ENCODE assay signal across 8 cellular contexts in the genomic region with DNA sequence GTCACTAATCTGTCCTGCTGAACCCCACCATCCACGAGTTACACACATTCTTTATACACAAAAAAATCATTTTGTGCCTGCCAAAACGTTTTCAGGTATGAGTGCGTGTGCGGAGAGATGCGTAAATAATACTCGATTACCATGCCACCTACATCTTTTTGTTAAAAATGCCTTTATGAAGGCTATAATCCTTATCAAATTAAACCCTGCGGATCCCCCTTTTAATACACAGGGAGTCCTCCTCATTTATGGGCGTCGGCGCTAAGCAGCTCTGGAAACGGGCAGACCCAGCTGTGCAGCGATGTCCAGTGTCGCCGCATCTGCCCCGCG.
DNase-seq lines count a peak whose midpoint lies in the region; ATAC-seq, FAIRE-seq and TF ChIP-seq lines count a peak whose summit lies in the region.

No MANE protein-coding gene starts in this region.

- peaks cover 17% of the 10 kb centered on the region for H3K4me1 Mint-ChIP-seq in dendritic cell treated with granulocyte-macrophage colony-stimulating factor and Interleukin-4, amounts not matched to agents 40 ng/mL and 50 ng/mL, for 4 days (ENCODE audit: low read depth)
- H3K4me1 Mint-ChIP-seq in natural killer cell treated with Interleukin-12 subunit alpha and Interleukin-12 subunit beta and Interleukin-15 and Interleukin-18, amount 100 ng/mL, for 72 hours (ENCODE audit: low read depth in 2 of 2) = peaks cover 15 to 29% of the 10 kb centered on the region in 2 donors

- H3K4me3 ChIP-seq in ACC112 (ENCODE audit: low read depth, low read length) = peak overlapping the region; percentile 77

- no peak for ATAC-seq in natural killer cell treated with Interleukin-12 subunit alpha and Interleukin-12 subunit beta and Interleukin-15 and Interleukin-18, amount 100 ng/mL, for 72 hours
- ATAC-seq in omental fat pad (ENCODE audit: low FRiP score) = no peak

- no peaks in the 10 kb centered on the region for H3K36me3 ChIP-seq in ACC112 (ENCODE audit: insufficient read depth, low read length)

- intact Hi-C loops in dendritic cell treated with granulocyte-macrophage colony-stimulating factor and Interleukin-4, amounts not matched to agents 40 ng/mL and 50 ng/mL, for 4 days (cut with micrococcal nuclease) = no loop called here

- H3K79me2 ChIP-seq in ACC112 (ENCODE audit: control insufficient read depth, insufficient read depth, low read length, unreplicated experiment) = no peaks in the 10 kb centered on the region

- H3K9me3 Mint-ChIP-seq in dendritic cell treated with granulocyte-macrophage colony-stimulating factor and Interleukin-4, amounts not matched to agents 40 ng/mL and 50 ng/mL, for 4 days = no peaks in the 10 kb centered on the region
- no peaks in the 10 kb centered on the region for H3K9me3 Mint-ChIP-seq in natural killer cell treated with Interleukin-12 subunit alpha and Interleukin-12 subunit beta and Interleukin-15 and Interleukin-18, amount 100 ng/mL, for 72 hours

- H3K4me1 ChIP-seq in ACC112 (ENCODE audit: control insufficient read depth, insufficient read depth, low read length, unreplicated experiment) = no peaks in the 10 kb centered on the region

- H3K27ac Mint-ChIP-seq in dendritic cell treated with granulocyte-macrophage colony-stimulating factor and Interleukin-4, amounts not matched to agents 40 ng/mL and 50 ng/mL, for 4 days = no peak overlapping the region
- peak overlapping the region in 1 of 2 donors; percentile 28 for H3K27ac Mint-ChIP-seq in natural killer cell treated with Interleukin-12 subunit alpha and Interleukin-12 subunit beta and Interleukin-15 and Interleukin-18, amount 100 ng/mL, for 72 hours

- peak; percentile 64 for FAIRE-seq in GM19239 (lab: Jason Lieb, UNC)

- H3K27ac ChIP-seq in ACC112 (ENCODE audit: low read depth, low read length) = no peak overlapping the region

- H3K27me3 Mint-ChIP-seq in dendritic cell treated with granulocyte-macrophage colony-stimulating factor and Interleukin-4, amounts not matched to agents 40 ng/mL and 50 ng/mL, for 4 days = peaks cover 82% of the 10 kb centered on the region
- peaks cover 44 to 54% of the 10 kb centered on the region in 2 donors for H3K27me3 Mint-ChIP-seq in natural killer cell treated with Interleukin-12 subunit alpha and Interleukin-12 subunit beta and Interleukin-15 and Interleukin-18, amount 100 ng/mL, for 72 hours

- H2AFZ ChIP-seq in ACC112 (ENCODE audit: low read length, unreplicated experiment) = peak overlapping the region; percentile 81

- TF ChIP-seq CTCF in omental fat pad (IDR thresholded peaks at IDR 0.05) = no peak

- H3K4me3 Mint-ChIP-seq in dendritic cell treated with granulocyte-macrophage colony-stimulating factor and Interleukin-4, amounts not matched to agents 40 ng/mL and 50 ng/mL, for 4 days = peak overlapping the region; percentile 71
- H3K4me3 Mint-ChIP-seq in natural killer cell treated with Interleukin-12 subunit alpha and Interleukin-12 subunit beta and Interleukin-15 and Interleukin-18, amount 100 ng/mL, for 72 hours = peak overlapping the region; percentile 88

- DNase-seq in GM19239 (ENCODE audit: insufficient read length, low spot score) = no peak
- DNase-seq in natural killer cell treated with Interleukin-12 subunit alpha and Interleukin-12 subunit beta and Interleukin-15 and Interleukin-18, amount 100 ng/mL, for 72 hours (ENCODE audit: low spot score) = no peak
- no peak for DNase-seq in omental fat pad (ENCODE audit: low spot score)
- no peak for DNase-seq in NCI-H1105 (lab: John Stamatoyannopoulos, UW)
- no peak for DNase-seq in germinal center (ENCODE audit: low spot score)
- no peak for DNase-seq in DMS114 treated with DMSO at 0.1 percent for 48 hours (lab: John Stamatoyannopoulos, UW; ENCODE audit: unreplicated experiment)

- H3K36me3 Mint-ChIP-seq in dendritic cell treated with granulocyte-macrophage colony-stimulating factor and Interleukin-4, amounts not matched to agents 40 ng/mL and 50 ng/mL, for 4 days (ENCODE audit: low read depth) = no peaks in the 10 kb centered on the region
- no peaks in the 10 kb centered on the region for H3K36me3 Mint-ChIP-seq in natural killer cell treated with Interleukin-12 subunit alpha and Interleukin-12 subunit beta and Interleukin-15 and Interleukin-18, amount 100 ng/mL, for 72 hours

- peaks cover 69% of the 10 kb centered on the region for H3K27me3 ChIP-seq in ACC112 (ENCODE audit: insufficient read depth, low read length)
